ENCODE assay signal across 19 cellular contexts in the genomic region with DNA sequence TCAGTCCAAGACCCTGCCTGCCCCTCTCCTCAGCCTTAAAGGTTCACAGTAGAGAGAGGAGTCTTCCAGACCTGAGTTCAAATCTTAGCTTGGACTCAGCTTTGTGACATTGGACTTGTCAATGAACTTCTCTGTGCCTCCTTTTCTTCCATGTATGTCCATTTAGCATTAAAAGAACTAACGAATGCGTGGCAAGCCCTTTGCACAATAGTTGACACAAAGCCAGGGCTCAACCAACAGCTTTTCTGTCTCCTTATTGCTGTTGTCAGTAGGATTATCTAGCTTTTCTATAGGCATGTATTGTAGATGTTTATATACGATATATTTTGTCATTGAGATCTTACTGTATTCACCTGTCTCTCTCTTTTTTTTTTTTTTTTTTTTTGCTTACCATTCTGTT.
DNase-seq lines count a peak whose midpoint lies in the region; TF ChIP-seq lines count a peak whose summit lies in the region.
"Had no signal": no experiment of that assay in that cellular context is flagged by ENCODE, and none has a peak within 500 bp of the region (broad histone marks: within the 10 kb centered on the region; RNA-seq: fewer than 3 reads in every experiment).

No MANE protein-coding gene starts in this region.

- DNase-seq in activated CD8-positive, alpha-beta memory T cell treated with anti-CD3 and anti-CD28 coated beads, Interleukin-2, amount 50 U/mL, for 48 hours: peak; percentile 7
- no peak for DNase-seq in activated CD8-positive, alpha-beta memory T cell treated with anti-CD3 and anti-CD28 coated beads, Interleukin-2, amount 50 U/mL, for 4 hours
- peak; percentile 36 for DNase-seq in fibroblast of gingiva (ENCODE audit: low read depth)
- peak; percentile 10 for DNase-seq in sigmoid colon
- no peak for DNase-seq in putamen (ENCODE audit: low spot score)
- no peak for DNase-seq in activated CD4-positive, alpha-beta memory T cell treated with anti-CD3 and anti-CD28 coated beads for 36 hours
- no peak for DNase-seq in activated gamma-delta T cell (lab: John Stamatoyannopoulos, UW)
- DNase-seq: AML-193; CD4-positive, alpha-beta T cell; NCI-H1048; NCI-H1694; NCI-H2029 treated with DMSO at 0.1 percent for 48 hours; NCI-H2227 treated with DMSO at 0.1 percent for 48 hours; NCI-H526 treated with DMSO at 0.1 percent for 48 hours; SHP77 had no signal

- H3K27ac ChIP-seq in sigmoid colon: no peak overlapping the region
- H3K27ac ChIP-seq: KMS-11, RWPE1 had no signal

- H3K9me3 ChIP-seq in sigmoid colon: no peaks in the 10 kb centered on the region
- H3K9me3 ChIP-seq: BLaER1 treated with 17β-estradiol and CSF1 and Interleukin-3, amounts not matched to agents 10 nM and 100 nM had no signal

- peaks cover 15% of the 10 kb centered on the region for H3K4me1 Mint-ChIP-seq in activated CD4-positive, alpha-beta memory T cell treated with anti-CD3 and anti-CD28 coated beads for 36 hours (ENCODE audit: low read depth)

- H3K4me3 ChIP-seq in sigmoid colon: no peak overlapping the region
- H3K4me3 ChIP-seq: BLaER1 treated with 17β-estradiol and CSF1 and Interleukin-3, amounts not matched to agents 10 nM and 100 nM had no signal

- WGBS in sigmoid colon, 2 donors: 59 to 76% methylated on average over 3 of the region's 3 CpGs

- TF ChIP-seq POLR2A in sigmoid colon (IDR thresholded peaks at IDR 0.05): no peak

- H3K9me3 Mint-ChIP-seq in activated CD4-positive, alpha-beta memory T cell treated with anti-CD3 and anti-CD28 coated beads for 36 hours: no peaks in the 10 kb centered on the region
- H3K9me3 Mint-ChIP-seq: CD4-positive, alpha-beta T cell; IgD-negative memory B cell had no signal

- H3K27me3 ChIP-seq in sigmoid colon: peaks cover 0 to 42% (median 30%) of the 10 kb centered on the region in 3 donors

- POLR2A ChIA-PET in activated CD4-positive, alpha-beta memory T cell treated with anti-CD3 and anti-CD28 coated beads for 36 hours (lab: Charles Lee): interaction anchor here (0.7 kb wide), 1 partner anchor 52 kb away, joined by 3 read pairs; no protein-coding TSS in a partner anchor

- no peaks in the 10 kb centered on the region for H3K36me3 ChIP-seq in sigmoid colon
- H3K36me3 ChIP-seq: BLaER1 treated with 17β-estradiol and CSF1 and Interleukin-3, amounts not matched to agents 10 nM and 100 nM had no signal

- CTCF ChIA-PET in activated CD4-positive, alpha-beta memory T cell treated with anti-CD3 and anti-CD28 coated beads for 36 hours (lab: Charles Lee): interaction anchor here (0.7 to 1.5 kb wide), 2 partner anchors 16 to 837 kb away, joined by 5 to 9 read pairs; no protein-coding TSS in a partner anchor

- no peak for TF ChIP-seq EP300 in sigmoid colon (IDR thresholded peaks at IDR 0.05)

- no peak overlapping the region for H3K27ac Mint-ChIP-seq in activated CD4-positive, alpha-beta memory T cell treated with anti-CD3 and anti-CD28 coated beads for 36 hours
- H3K27ac Mint-ChIP-seq: CD4-positive, alpha-beta T cell; IgD-negative memory B cell had no signal

- no peak overlapping the region for H3K4me3 Mint-ChIP-seq in activated CD4-positive, alpha-beta memory T cell treated with anti-CD3 and anti-CD28 coated beads for 36 hours
- H3K4me3 Mint-ChIP-seq: CD4-positive, alpha-beta T cell; IgD-negative memory B cell had no signal

- intact Hi-C loops in sigmoid colon (cut with DNase I): no loop called here
- intact Hi-C loops in activated CD4-positive, alpha-beta memory T cell treated with anti-CD3 and anti-CD28 coated beads for 36 hours (cut with micrococcal nuclease): no loop called here

- TF ChIP-seq CTCF in sigmoid colon (IDR thresholded peaks at IDR 0.05): no peak

- no peaks in the 10 kb centered on the region for H3K36me3 Mint-ChIP-seq in activated CD4-positive, alpha-beta memory T cell treated with anti-CD3 and anti-CD28 coated beads for 36 hours

- H3K27me3 Mint-ChIP-seq in activated CD4-positive, alpha-beta memory T cell treated with anti-CD3 and anti-CD28 coated beads for 36 hours: peaks cover 25% of the 10 kb centered on the region

- H3K4me1 ChIP-seq in sigmoid colon: peaks cover 0 to 24% (median 15%) of the 10 kb centered on the region in 4 donors

Comparison
In these comparisons a context has a peak if more than half of its experiments do, and no peak if none do; other contexts are left out.
1. DNase-seq: peak in activated CD8-positive, alpha-beta memory T cell treated with anti-CD3 and anti-CD28 coated beads, Interleukin-2, amount 50 U/mL, for 48 hours (single experiment), fibroblast of gingiva (single experiment) and sigmoid colon (single experiment); none in activated CD8-positive, alpha-beta memory T cell treated with anti-CD3 and anti-CD28 coated beads, Interleukin-2, amount 50 U/mL, for 4 hours (single experiment), putamen (single experiment), activated CD4-positive, alpha-beta memory T cell treated with anti-CD3 and anti-CD28 coated beads for 36 hours (single experiment) and activated gamma-delta T cell (single experiment).